ENCODE assay signal across 14 cellular contexts in the genomic region with DNA sequence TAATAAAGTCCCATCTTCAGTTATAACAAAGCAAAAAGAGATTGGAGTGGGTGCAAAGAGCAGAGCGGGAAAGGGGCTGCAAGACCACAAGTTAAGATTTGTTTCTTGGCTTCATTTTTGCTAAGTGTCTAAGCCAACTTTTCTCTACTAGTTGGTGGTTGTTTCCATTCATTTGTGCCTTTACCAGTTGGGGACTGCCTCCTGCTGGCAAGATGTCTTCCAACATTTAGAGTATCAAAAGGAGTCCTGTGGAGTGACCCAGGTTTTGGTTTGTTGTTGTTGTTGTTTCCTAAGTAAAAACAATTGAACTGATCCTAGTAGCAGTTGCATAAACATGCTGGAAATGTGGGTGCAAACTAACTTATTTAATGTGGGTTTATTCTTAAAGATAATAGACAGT.
DNase-seq lines count a peak whose midpoint lies in the region; ATAC-seq and TF ChIP-seq lines count a peak whose summit lies in the region.
"Had no signal": no experiment of that assay in that cellular context is flagged by ENCODE, and none has a peak within 500 bp of the region (broad histone marks: within the 10 kb centered on the region; RNA-seq: fewer than 3 reads in every experiment).

No MANE protein-coding gene starts in this region.

- H3K27ac ChIP-seq in WERI-Rb-1: no peak overlapping the region
- H3K27ac ChIP-seq: coronary artery had no signal

- no peak for ATAC-seq in HG03045 (IDR thresholded peaks at IDR 0.05; ENCODE audit: unreplicated experiment)
- ATAC-seq: left ventricle myocardium superior had no signal

- H3K4me3 ChIP-seq in WERI-Rb-1 (ENCODE audit: low read depth, low read length) (no peak overlapping the region), foreskin fibroblast (ENCODE audit: low read depth in 1 of 2, low read length in 2 of 2) (no peak overlapping the region)
- H3K4me3 ChIP-seq: coronary artery had no signal

- peaks cover 4% of the 10 kb centered on the region for H3K27me3 Mint-ChIP-seq in activated T-cell treated with anti-CD3 and anti-CD28 coated beads, Interleukin-2, amount 50 U/mL, for 24 hours

- in situ Hi-C loops in ACHN (cut with HindIII; ENCODE audit: low pct_ligation_motif_present, low pct_unique_long_range_greater_than_20kb, low sequenced_read_pairs): no loop called here

- H3K27me3 ChIP-seq in WERI-Rb-1 (ENCODE audit: insufficient read depth, low read depth, severe bottlenecking): peaks cover 27% of the 10 kb centered on the region

- peak; percentile 18 for DNase-seq in ACHN
- DNase-seq in GM20000 (ENCODE audit: low spot score): no peak
- DNase-seq in WERI-Rb-1: no peak
- DNase-seq in foreskin fibroblast: no peak
- no peak for DNase-seq in NCI-H2029 treated with DMSO at 0.1 percent for 48 hours (lab: John Stamatoyannopoulos, UW)
- DNase-seq in activated T-cell treated with anti-CD3 and anti-CD28 coated beads, Interleukin-2, amount 50 U/mL, for 24 hours: no peak
- DNase-seq in NAMALWA (ENCODE audit: low spot score): no peak
- DNase-seq: activated CD4-positive, alpha-beta T cell treated with anti-CD3 and anti-CD28 coated beads for 4 hours; activated effector memory CD4-positive, alpha-beta T cell treated with Interleukin-2 at 50 U/mL for 16 hours; left ventricle myocardium superior; NCI-H510A treated with DMSO at 0.1 percent for 48 hours; stimulated activated CD4-positive, alpha-beta T cell treated with anti-CD3 and anti-CD28 coated beads, Interleukin-12 subunit alpha, Interleukin-12 subunit beta, amount 100 ng/mL, for 4 hours had no signal

- H3K27ac Mint-ChIP-seq in activated T-cell treated with anti-CD3 and anti-CD28 coated beads, Interleukin-2, amount 50 U/mL, for 24 hours: no peak overlapping the region

- H3K9me3 Mint-ChIP-seq in activated T-cell treated with anti-CD3 and anti-CD28 coated beads, Interleukin-2, amount 50 U/mL, for 24 hours: no peaks in the 10 kb centered on the region

- no peaks in the 10 kb centered on the region for H3K4me1 Mint-ChIP-seq in activated T-cell treated with anti-CD3 and anti-CD28 coated beads, Interleukin-2, amount 50 U/mL, for 24 hours (ENCODE audit: low read depth)

- no peaks in the 10 kb centered on the region for H3K36me3 ChIP-seq in WERI-Rb-1

- no peak overlapping the region for H3K4me3 Mint-ChIP-seq in activated T-cell treated with anti-CD3 and anti-CD28 coated beads, Interleukin-2, amount 50 U/mL, for 24 hours

- H3K36me3 Mint-ChIP-seq in activated T-cell treated with anti-CD3 and anti-CD28 coated beads, Interleukin-2, amount 50 U/mL, for 24 hours (ENCODE audit: low read depth): no peaks in the 10 kb centered on the region

- TF ChIP-seq CTCF in GM20000 (IDR thresholded peaks at IDR 0.05; ENCODE audit: extremely low read depth, missing control alignments) (peak; percentile 21), WERI-Rb-1 (IDR thresholded peaks at IDR 0.05; ENCODE audit: low read depth, low read length) (peak; percentile 45; the same call in 1 of the 2 replicates), foreskin fibroblast (IDR thresholded peaks at IDR 0.05; ENCODE audit: low read depth, low read length) (peak; percentile 37)

- no peaks in the 10 kb centered on the region for H3K9me3 ChIP-seq in WERI-Rb-1 (ENCODE audit: severe bottlenecking)
